In genomic region chr12:3950714-3951320, GRCh38 we compare ENCODE assay signal across 22 cellular contexts.
DNase-seq lines count a peak whose midpoint lies in the region; ATAC-seq, FAIRE-seq and TF ChIP-seq lines count a peak whose summit lies in the region.
"Had no signal": no experiment of that assay in that cellular context is flagged by ENCODE, and none has a peak within 500 bp of the region (broad histone marks: within the 10 kb centered on the region; RNA-seq: fewer than 3 reads in every experiment).

No MANE protein-coding gene starts in this region.

- no peaks in the 10 kb centered on the region for H3K36me3 ChIP-seq in naive thymus-derived CD4-positive, alpha-beta T cell (ENCODE audit: control insufficient read depth in 2 of 3, insufficient read depth in 3 of 3, low read length in 3 of 3)
- H3K36me3 ChIP-seq: gastrocnemius medialis, Peyer's patch, prostate gland had no signal

- H3K36me3 Mint-ChIP-seq in activated naive CD4-positive, alpha-beta T cell treated with anti-CD3 and anti-CD28 coated beads, Interleukin-2, amount 50 U/mL, for 24 hours = peaks cover 6% of the 10 kb centered on the region
- peaks cover 13 to 34% of the 10 kb centered on the region in 2 donors for H3K36me3 Mint-ChIP-seq in activated naive CD4-positive, alpha-beta T cell treated with anti-CD3 and anti-CD28 coated beads, Interleukin-2, amount 50 U/mL, for 72 hours
- H3K36me3 Mint-ChIP-seq in naive thymus-derived CD4-positive, alpha-beta T cell = peaks cover 0 to 35% (median 16%) of the 10 kb centered on the region in 5 donors
- no peaks in the 10 kb centered on the region for H3K36me3 Mint-ChIP-seq in glutamatergic neuron (ENCODE audit: unreplicated experiment)
- H3K36me3 Mint-ChIP-seq: natural killer cell treated with Interleukin-12 subunit alpha and Interleukin-12 subunit beta and Interleukin-15 and Interleukin-18, amount 100 ng/mL, for 72 hours had no signal

- TF ChIP-seq CTCF in glutamatergic neuron (IDR thresholded peaks at IDR 0.05; ENCODE audit: partially characterized antibody, unreplicated experiment) (no peak), D721Med (IDR thresholded peaks at IDR 0.05; ENCODE audit: insufficient read depth, missing control alignments) (no peak)

- peaks cover 42 to 56% of the 10 kb centered on the region in 2 donors for H3K4me1 ChIP-seq in naive thymus-derived CD4-positive, alpha-beta T cell (ENCODE audit: control insufficient read depth in 2 of 2, insufficient read depth in 2 of 2, low read length in 2 of 2)
- H3K4me1 ChIP-seq: gastrocnemius medialis, Peyer's patch, prostate gland had no signal

- no peaks in the 10 kb centered on the region for H3K27me3 ChIP-seq in naive thymus-derived CD4-positive, alpha-beta T cell (ENCODE audit: control insufficient read depth in 2 of 2, insufficient read depth in 2 of 2, low read length in 2 of 2)
- H3K27me3 ChIP-seq: Peyer's patch had no signal

- H3K27ac ChIP-seq in naive thymus-derived CD4-positive, alpha-beta T cell (ENCODE audit: low read depth, low read length) = peak overlapping the region; percentile 54
- H3K27ac ChIP-seq: gastrocnemius medialis, Peyer's patch, prostate gland had no signal

- CTCF ChIA-PET in naive thymus-derived CD4-positive, alpha-beta T cell (lab: Charles Lee) = interaction anchor here (0.6 to 8.4 kb wide), 4 partner anchors 12 to 65 kb away, joined by 3 to 58 read pairs (median 21); no protein-coding TSS in a partner anchor

- no peaks in the 10 kb centered on the region for H3K27me3 Mint-ChIP-seq in activated naive CD4-positive, alpha-beta T cell treated with anti-CD3 and anti-CD28 coated beads, Interleukin-2, amount 50 U/mL, for 24 hours
- peaks cover 0 to 6% (median 0%) of the 10 kb centered on the region in 5 donors for H3K27me3 Mint-ChIP-seq in naive thymus-derived CD4-positive, alpha-beta T cell
- H3K27me3 Mint-ChIP-seq in glutamatergic neuron (ENCODE audit: unreplicated experiment) = no peaks in the 10 kb centered on the region

- H3K9me3 ChIP-seq in naive thymus-derived CD4-positive, alpha-beta T cell (ENCODE audit: control insufficient read depth in 2 of 3, low read length in 3 of 3) = no peaks in the 10 kb centered on the region
- H3K9me3 ChIP-seq: gastrocnemius medialis, Peyer's patch, prostate gland had no signal

- peak; percentile 58 to 62 for ATAC-seq in activated naive CD4-positive, alpha-beta T cell treated with anti-CD3 and anti-CD28 coated beads, Interleukin-2, amount 50 U/mL, for 72 hours
- ATAC-seq in naive thymus-derived CD4-positive, alpha-beta T cell = peak; percentile 61
- ATAC-seq in GM18520 (IDR thresholded peaks at IDR 0.05; ENCODE audit: unreplicated experiment) = no peak
- ATAC-seq: esophagus mucosa; gastrocnemius medialis; natural killer cell treated with Interleukin-12 subunit alpha and Interleukin-12 subunit beta and Interleukin-15 and Interleukin-18, amount 100 ng/mL, for 72 hours had no signal

- H3K4me1 Mint-ChIP-seq in activated naive CD4-positive, alpha-beta T cell treated with anti-CD3 and anti-CD28 coated beads, Interleukin-2, amount 50 U/mL, for 24 hours = peaks cover 74% of the 10 kb centered on the region
- H3K4me1 Mint-ChIP-seq in naive thymus-derived CD4-positive, alpha-beta T cell = peaks cover 44 to 79% (median 68%) of the 10 kb centered on the region in 7 donors
- H3K4me1 Mint-ChIP-seq in glutamatergic neuron (ENCODE audit: low read depth, unreplicated experiment) = peaks cover 6% of the 10 kb centered on the region

- POLR2A ChIA-PET in naive thymus-derived CD4-positive, alpha-beta T cell (lab: Charles Lee) = interaction anchor here (0.7 to 6.2 kb wide), 17 partner anchors 11 to 370 kb away, joined by 3 to 85 read pairs (median 5); partner anchors contain the start of gene TIGAR

- FAIRE-seq in D721Med (lab: Jason Lieb, UNC) = no peak
- FAIRE-seq: small intestine had no signal

- peak overlapping the region; percentile 30 for H3K4me3 ChIP-seq in naive thymus-derived CD4-positive, alpha-beta T cell (ENCODE audit: low read length)
- H3K4me3 ChIP-seq: gastrocnemius medialis, Peyer's patch, prostate gland had no signal

- intact Hi-C loops in naive thymus-derived CD4-positive, alpha-beta T cell (cut with micrococcal nuclease) = loop anchor here (1.0 to 2.0 kb wide), 3 partner anchors 11 to 54 kb away; no protein-coding TSS in a partner anchor

- H3K9me3 Mint-ChIP-seq in activated naive CD4-positive, alpha-beta T cell treated with anti-CD3 and anti-CD28 coated beads, Interleukin-2, amount 50 U/mL, for 24 hours = peaks cover 15% of the 10 kb centered on the region
- H3K9me3 Mint-ChIP-seq in activated naive CD4-positive, alpha-beta T cell treated with anti-CD3 and anti-CD28 coated beads, Interleukin-2, amount 50 U/mL, for 72 hours = peaks cover 8 to 25% of the 10 kb centered on the region in 2 donors
- peaks cover 0 to 23% (median 11%) of the 10 kb centered on the region in 11 donors for H3K9me3 Mint-ChIP-seq in naive thymus-derived CD4-positive, alpha-beta T cell
- peaks cover 3% of the 10 kb centered on the region for H3K9me3 Mint-ChIP-seq in glutamatergic neuron (ENCODE audit: unreplicated experiment)
- H3K9me3 Mint-ChIP-seq: natural killer cell treated with Interleukin-12 subunit alpha and Interleukin-12 subunit beta and Interleukin-15 and Interleukin-18, amount 100 ng/mL, for 72 hours had no signal

- peak overlapping the region; percentile 63 for H3K27ac Mint-ChIP-seq in activated naive CD4-positive, alpha-beta T cell treated with anti-CD3 and anti-CD28 coated beads, Interleukin-2, amount 50 U/mL, for 24 hours
- peak overlapping the region; percentile 78 to 88 for H3K27ac Mint-ChIP-seq in activated naive CD4-positive, alpha-beta T cell treated with anti-CD3 and anti-CD28 coated beads, Interleukin-2, amount 50 U/mL, for 72 hours
- H3K27ac Mint-ChIP-seq in naive thymus-derived CD4-positive, alpha-beta T cell = peak overlapping the region; percentile 85 to 100 (median 98)
- no peak overlapping the region for H3K27ac Mint-ChIP-seq in glutamatergic neuron (ENCODE audit: unreplicated experiment)

- H3K4me3 Mint-ChIP-seq in activated naive CD4-positive, alpha-beta T cell treated with anti-CD3 and anti-CD28 coated beads, Interleukin-2, amount 50 U/mL, for 24 hours = peak overlapping the region; percentile 8
- peak overlapping the region; percentile 49 to 80 (median 68) for H3K4me3 Mint-ChIP-seq in naive thymus-derived CD4-positive, alpha-beta T cell
- H3K4me3 Mint-ChIP-seq in glutamatergic neuron (ENCODE audit: unreplicated experiment) = no peak overlapping the region
- H3K4me3 Mint-ChIP-seq: activated T-cell treated with anti-CD3 and anti-CD28 coated beads, Interleukin-2, amount 50 U/mL, for 4 hours; natural killer cell treated with Interleukin-12 subunit alpha and Interleukin-12 subunit beta and Interleukin-15 and Interleukin-18, amount 100 ng/mL, for 72 hours had no signal

- DNase-seq in activated naive CD4-positive, alpha-beta T cell treated with anti-CD3 and anti-CD28 coated beads, Interleukin-2, amount 50 U/mL, for 16 hours = no peak
- no peak for DNase-seq in activated naive CD4-positive, alpha-beta T cell treated with anti-CD3 and anti-CD28 coated beads, Interleukin-2, amount 50 U/mL, for 72 hours (ENCODE audit: low spot score in 2 of 2)
- peak in 6 of 9 donors; percentile 45 to 74 (median 58) for DNase-seq in naive thymus-derived CD4-positive, alpha-beta T cell
- DNase-seq in glutamatergic neuron (no peak), DMS 273 (lab: John Stamatoyannopoulos, UW; ENCODE audit: unreplicated experiment) (no peak), D721Med (ENCODE audit: insufficient read length, low spot score) (no peak)
- DNase-seq: activated T-cell treated with anti-CD3 and anti-CD28 coated beads, Interleukin-2, amount 50 U/mL, for 4 hours; amygdala; caudate nucleus; COR-L47; gastrocnemius medialis; Kasumi-1; NCI-H1092 treated with DMSO at 0.1 percent for 48 hours; NCI-H2081; Peyer's patch; small intestine; stimulated activated CD4-positive, alpha-beta T cell treated with anti-CD3 and anti-CD28 coated beads, Interleukin-4, amount 100 ng/mL, for 4 hours had no signal

Comparison
In these comparisons a context has a peak if more than half of its experiments do, and no peak if none do; other contexts are left out.
1. DNase-seq: peak in naive thymus-derived CD4-positive, alpha-beta T cell (6 of 9); none in activated naive CD4-positive, alpha-beta T cell treated with anti-CD3 and anti-CD28 coated beads, Interleukin-2, amount 50 U/mL, for 16 hours (single experiment), activated naive CD4-positive, alpha-beta T cell treated with anti-CD3 and anti-CD28 coated beads, Interleukin-2, amount 50 U/mL, for 72 hours (0 of 2), glutamatergic neuron (single experiment), DMS 273 (single experiment) and D721Med (single experiment).